Comparison of ENCODE assay signal across 8 cellular contexts in the genomic region with DNA sequence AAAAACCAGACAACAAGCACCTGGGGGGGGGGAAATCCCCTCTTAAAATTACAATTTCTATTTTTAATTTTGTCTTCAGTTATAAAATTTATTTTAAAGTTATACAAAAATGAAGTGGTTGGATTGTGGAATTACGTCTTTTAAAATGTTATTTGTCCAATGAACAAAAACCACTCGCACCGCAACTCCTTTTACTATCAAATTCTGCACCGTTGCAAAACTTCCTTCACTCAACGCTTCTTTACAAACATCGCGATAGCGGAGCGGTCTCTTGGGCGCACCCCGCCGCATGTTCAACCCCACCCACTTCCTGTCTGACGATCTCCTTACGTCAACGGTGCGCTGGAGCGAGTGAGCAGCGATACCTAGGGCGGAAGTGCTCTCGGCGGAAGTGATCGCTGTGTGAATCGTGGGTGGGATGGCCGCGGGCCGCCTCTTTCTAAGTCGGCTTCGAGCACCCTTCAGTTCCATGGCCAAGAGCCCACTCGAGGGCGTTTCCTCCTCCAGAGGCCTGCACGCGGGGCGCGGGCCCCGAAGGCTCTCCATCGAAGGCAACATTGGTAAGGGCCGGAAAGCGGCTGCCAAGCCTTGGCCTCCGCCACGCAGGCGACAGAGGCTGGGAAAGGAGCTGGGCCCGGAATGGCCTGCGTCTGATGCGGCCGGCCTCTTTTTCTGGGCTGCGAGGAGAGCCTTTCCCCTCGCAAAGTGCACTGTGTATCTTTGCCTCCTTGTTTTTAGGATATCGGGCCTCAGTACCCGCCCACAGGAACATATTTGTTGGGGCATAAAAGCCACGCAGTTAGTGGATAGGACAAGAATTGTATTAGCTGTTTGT. TPM values are rescaled to one million over a fixed set of nuclear protein-coding genes. Genes with fewer than 3 reads are reported as not detected.
DNase-seq lines count a peak whose midpoint lies in the region; ATAC-seq and TF ChIP-seq lines count a peak whose summit lies in the region.

Gene DGUOK, plus strand, starts transcription at position 388 of the 835 bp plus-strand sequence. Its CDS starts 31 bp downstream, at position 419.

- H3K4me1 ChIP-seq in prostate gland (replicated peaks) (peaks cover 14% of the 10 kb centered on the region), urinary bladder (ENCODE audit: insufficient read depth) (peaks cover 1% of the 10 kb centered on the region)

- TF ChIP-seq POLR2A in prostate gland (IDR thresholded peaks at IDR 0.05): peak; percentile 95

- ATAC-seq in GM18499 (IDR thresholded peaks at IDR 0.05; ENCODE audit: insufficient read depth, unreplicated experiment): peak; percentile 90
- peak; percentile 99 for ATAC-seq in HG02943 (IDR thresholded peaks at IDR 0.05; ENCODE audit: low read depth, unreplicated experiment)
- peak; percentile 100 for ATAC-seq in left ventricle myocardium superior

- H3K9me3 ChIP-seq in prostate gland: no peaks in the 10 kb centered on the region

- TF ChIP-seq CTCF in prostate gland (IDR thresholded peaks at IDR 0.05): peak in 1 of 4 experiments; percentile 5

- intact Hi-C loops in T-helper 2 cell treated with Interferon-gamma antibody and Interleukin-4, amounts not matched to agents 100 ng/mL and 5 ng/mL, for 36 hours (cut with micrococcal nuclease): loop anchor here (1.0 to 10.0 kb wide), 8 partner anchors 60 to 272 kb away; partner anchors contain the start of genes BOLA3, MOB1A, MTHFD2 and STAMBP
- intact Hi-C loops in left ventricle myocardium superior (cut with micrococcal nuclease) (no loop called here), prostate gland (cut with DNase I) (loop anchor here (5.0 kb wide), 1 partner anchor 61 kb away; no protein-coding TSS in a partner anchor)

- DNase-seq in NCI-H187 treated with DMSO at 0.1 percent for 48 hours (lab: John Stamatoyannopoulos, UW) (peak; percentile 36), anterior cingulate cortex (lab: John Stamatoyannopoulos, UW) (peak; percentile 62 to 98 (median 93)), left ventricle myocardium superior (peak; percentile 97), prostate gland (ENCODE audit: low spot score) (peak; percentile 98)

- H3K36me3 ChIP-seq in prostate gland: no peaks in the 10 kb centered on the region
- no peaks in the 10 kb centered on the region for H3K36me3 ChIP-seq in urinary bladder (ENCODE audit: insufficient read depth)

- WGBS in prostate gland: under 1% methylated on average over 50 of the region's 50 CpGs
- under 1% methylated on average over 50 of the region's 50 CpGs for WGBS in urinary bladder

- no peaks in the 10 kb centered on the region for H3K27me3 ChIP-seq in prostate gland (replicated peaks; ENCODE audit: insufficient read depth)

- H3K4me3 ChIP-seq in prostate gland: peak within 1 kb of the TSS; percentile 61 to 74
- H3K4me3 ChIP-seq in urinary bladder (ENCODE audit: low read depth, low read length): peak within 1 kb of the TSS; percentile 52

- H3K27ac ChIP-seq in prostate gland: peak within 1 kb of the TSS; percentile 89
- H3K27ac ChIP-seq in urinary bladder (ENCODE audit: low read depth): peak within 1 kb of the TSS; percentile 98

RNA-seq across cellular contexts. Expression of gene DGUOK, which starts in this region (rescaled TPM):
- total RNA-seq in T-helper 2 cell treated with Interferon-gamma antibody and Interleukin-4, amounts not matched to agents 100 ng/mL and 5 ng/mL, for 36 hours: 63.9 and 65.6 TPM in 2 replicates
- total RNA-seq in left ventricle myocardium superior (18.1 TPM), prostate gland (100 to 1,000 TPM in 1 of 2 donors, 10 to 100 TPM in 1; 77.4 to 107 TPM), urinary bladder (34.2 TPM)
- polyA plus RNA-seq in urinary bladder: 82.5 TPM

Comparison
In these comparisons a context has a peak if more than half of its experiments do, and no peak if none do; other contexts are left out.
1. Peak in every context shown above with its lines: DNase-seq, ATAC-seq, H3K4me3 ChIP-seq and H3K27ac ChIP-seq.
2. DNase-seq: peak in every context shown above with its lines; median percentile 98 in prostate gland; 97 in left ventricle myocardium superior; 93 in anterior cingulate cortex; 36 in NCI-H187 treated with DMSO at 0.1 percent for 48 hours.